Comparison of ENCODE assay signal across 30 cellular contexts in the genomic region with DNA sequence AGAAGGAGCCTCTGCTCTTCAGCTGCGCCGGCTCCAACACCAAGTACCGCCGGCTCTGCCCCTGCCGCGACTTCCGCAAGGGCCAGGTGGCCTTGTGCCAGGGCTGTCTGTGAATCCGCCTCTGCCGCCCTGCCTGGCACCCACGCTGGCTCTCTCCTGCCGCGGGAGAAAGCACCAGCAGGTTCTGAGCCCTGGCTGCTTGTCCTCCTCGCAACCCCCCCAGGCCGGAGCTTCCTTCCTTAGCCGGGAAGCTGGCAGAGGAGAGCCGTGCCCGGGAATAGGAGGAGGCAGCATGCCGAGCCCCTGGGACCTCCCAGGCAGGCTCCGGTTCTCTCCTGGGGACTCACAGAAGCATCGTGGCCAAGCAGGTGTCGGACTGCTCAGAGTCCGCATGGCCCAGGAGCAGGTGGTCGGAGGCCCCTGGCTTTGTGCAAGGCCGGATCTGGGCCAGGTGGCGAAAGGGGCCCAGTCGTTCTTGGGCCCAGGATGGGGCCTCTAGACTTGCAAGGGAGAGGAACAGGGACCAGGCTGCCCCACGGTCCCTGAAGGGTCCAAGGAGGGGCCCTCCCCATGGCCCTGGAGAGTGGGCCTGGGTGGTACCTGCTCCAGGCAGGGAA.
DNase-seq lines count a peak whose midpoint lies in the region; ATAC-seq and TF ChIP-seq lines count a peak whose summit lies in the region.
"Had no signal": no experiment of that assay in that cellular context is flagged by ENCODE, and none has a peak within 500 bp of the region (broad histone marks: within the 10 kb centered on the region; RNA-seq: fewer than 3 reads in every experiment).

No MANE protein-coding gene starts in this region.

- intact Hi-C loops in gastrocnemius medialis (cut with DNase I; ENCODE audit: low total_unique reads): no loop called here

- H3K27ac ChIP-seq in angular gyrus (ENCODE audit: low read depth, low read length): peak overlapping the region; percentile 55
- H3K27ac ChIP-seq in gastrocnemius medialis: no peak overlapping the region
- H3K27ac ChIP-seq: ascending aorta, esophagus squamous epithelium, hepatocyte, neural progenitor cell, psoas muscle, RWPE1, sigmoid colon, suprapubic skin had no signal

- no peaks in the 10 kb centered on the region for H3K9me3 ChIP-seq in gastrocnemius medialis
- H3K9me3 ChIP-seq: ascending aorta, esophagus squamous epithelium, psoas muscle, sigmoid colon, SK-N-SH, suprapubic skin had no signal

- H3K4me3 Mint-ChIP-seq in osteocyte (ENCODE audit: unreplicated experiment): no peak overlapping the region
- H3K4me3 Mint-ChIP-seq: activated naive CD8-positive, alpha-beta T cell treated with anti-CD3 and anti-CD28 coated beads for 36 hours; CD4-positive, alpha-beta memory T cell; memory B cell; neural progenitor cell; stimulated activated naive B cell treated with anti-CD40 and anti-IgM and Interleukin-4, amounts not matched to agents 10 μg/mL and 1 μg/mL and 100 μg/mL, for 72 hours; T-helper 17 cell had no signal

- peaks cover 2% of the 10 kb centered on the region for H3K4me1 Mint-ChIP-seq in osteocyte (ENCODE audit: unreplicated experiment)
- H3K4me1 Mint-ChIP-seq: activated naive CD8-positive, alpha-beta T cell treated with anti-CD3 and anti-CD28 coated beads for 36 hours; CD4-positive, alpha-beta memory T cell; memory B cell; T-helper 17 cell had no signal

- H3K4me1 ChIP-seq in gastrocnemius medialis: no peaks in the 10 kb centered on the region
- H3K4me1 ChIP-seq: ascending aorta, esophagus squamous epithelium, psoas muscle, sigmoid colon, suprapubic skin had no signal

- H3K36me3 ChIP-seq in gastrocnemius medialis: no peaks in the 10 kb centered on the region
- H3K36me3 ChIP-seq: ascending aorta, esophagus squamous epithelium, neural progenitor cell, sigmoid colon, suprapubic skin had no signal

- no peaks in the 10 kb centered on the region for H3K9me3 Mint-ChIP-seq in osteocyte (ENCODE audit: unreplicated experiment)
- H3K9me3 Mint-ChIP-seq: activated naive CD8-positive, alpha-beta T cell treated with anti-CD3 and anti-CD28 coated beads for 36 hours; CD4-positive, alpha-beta memory T cell; memory B cell; neural progenitor cell; stimulated activated naive B cell treated with anti-CD40 and anti-IgM and Interleukin-4, amounts not matched to agents 10 μg/mL and 1 μg/mL and 100 μg/mL, for 72 hours had no signal

- no peak for TF ChIP-seq POLR2A in gastrocnemius medialis (IDR thresholded peaks at IDR 0.05)

- peak; percentile 26 for DNase-seq in NCI-H82 (lab: John Stamatoyannopoulos, UW)
- no peak for DNase-seq in NCI-H82 treated with DMSO at 0.1 percent for 48 hours (lab: John Stamatoyannopoulos, UW; ENCODE audit: unreplicated experiment)
- peak; percentile 43 for DNase-seq in NCI-H2029 treated with DMSO at 0.1 percent for 48 hours (lab: John Stamatoyannopoulos, UW)
- no peak for DNase-seq in osteocyte (ENCODE audit: extremely low spot score, unreplicated experiment)
- no peak for DNase-seq in SK-N-DZ (ENCODE audit: low spot score)
- DNase-seq in gastrocnemius medialis: no peak
- DNase-seq: activated CD4-positive, alpha-beta T cell treated with anti-CD3 and anti-CD28 coated beads for 4 hours; activated effector memory CD4-positive, alpha-beta T cell treated with anti-CD3 and anti-CD28 coated beads, Interleukin-2, amount 50 U/mL, for 16 hours; activated naive CD8-positive, alpha-beta T cell treated with anti-CD3 and anti-CD28 coated beads for 36 hours; activated T-cell treated with anti-CD3 and anti-CD28 coated beads for 4 hours; CD4-positive, alpha-beta memory T cell; DMS79; esophagus squamous epithelium; GF-D8; left cardiac atrium; NCI-H1417; NCI-H526 treated with DMSO at 0.1 percent for 48 hours; sigmoid colon; SK-N-SH; stimulated activated naive B cell treated with anti-CD40 and anti-IgM and Interleukin-4, amounts not matched to agents 10 μg/mL and 1 μg/mL and 100 μg/mL, for 72 hours; T-helper 17 cell had no signal

- no peaks in the 10 kb centered on the region for H3K27me3 Mint-ChIP-seq in osteocyte (ENCODE audit: unreplicated experiment)
- H3K27me3 Mint-ChIP-seq: activated naive CD8-positive, alpha-beta T cell treated with anti-CD3 and anti-CD28 coated beads for 36 hours; CD4-positive, alpha-beta memory T cell; T-helper 17 cell had no signal

- no peaks in the 10 kb centered on the region for H3K36me3 Mint-ChIP-seq in osteocyte (ENCODE audit: unreplicated experiment)
- H3K36me3 Mint-ChIP-seq: activated naive CD8-positive, alpha-beta T cell treated with anti-CD3 and anti-CD28 coated beads for 36 hours; CD4-positive, alpha-beta memory T cell; memory B cell; neural progenitor cell; stimulated activated naive B cell treated with anti-CD40 and anti-IgM and Interleukin-4, amounts not matched to agents 10 μg/mL and 1 μg/mL and 100 μg/mL, for 72 hours had no signal

- no peak overlapping the region for H3K4me3 ChIP-seq in gastrocnemius medialis
- H3K4me3 ChIP-seq: ascending aorta, esophagus squamous epithelium, hepatocyte, neural progenitor cell, psoas muscle, sigmoid colon, suprapubic skin had no signal

- peaks cover 0 to 9% (median 3%) of the 10 kb centered on the region in 3 donors for H3K27me3 ChIP-seq in gastrocnemius medialis
- H3K27me3 ChIP-seq: ascending aorta, hepatocyte, neural progenitor cell had no signal

- ATAC-seq in gastrocnemius medialis: no peak
- no peak for ATAC-seq in GM18909 (IDR thresholded peaks at IDR 0.05; ENCODE audit: poor library complexity, unreplicated experiment)
- ATAC-seq: left cardiac atrium; stimulated activated naive B cell treated with anti-CD40 and anti-IgM and Interleukin-4, amounts not matched to agents 10 μg/mL and 1 μg/mL and 100 μg/mL, for 72 hours; T-helper 17 cell had no signal

- in situ Hi-C loops in gastrocnemius medialis (cut with MboI; ENCODE audit: low sequenced_read_pairs in 4 of 4): no loop called here

- H3K27ac Mint-ChIP-seq in osteocyte (ENCODE audit: unreplicated experiment): no peak overlapping the region
- H3K27ac Mint-ChIP-seq: activated naive CD8-positive, alpha-beta T cell treated with anti-CD3 and anti-CD28 coated beads for 36 hours; CD4-positive, alpha-beta memory T cell; memory B cell; neural progenitor cell; T-helper 17 cell had no signal

- TF ChIP-seq CTCF in osteocyte (IDR thresholded peaks at IDR 0.05) (no peak), gastrocnemius medialis (IDR thresholded peaks at IDR 0.05 in 4 of 5, conservative IDR thresholded peaks at IDR 0.05 in 1 of 5) (no peak)

Comparison
In these comparisons a context has a peak if more than half of its experiments do, and no peak if none do; other contexts are left out.
1. DNase-seq: peak in NCI-H82 (single experiment) and NCI-H2029 treated with DMSO at 0.1 percent for 48 hours (single experiment); none in NCI-H82 treated with DMSO at 0.1 percent for 48 hours (single experiment), osteocyte (single experiment), SK-N-DZ (single experiment) and gastrocnemius medialis (0 of 2).